Comparison of ENCODE assay signal across 26 cellular contexts in genomic region chr1:162367772-162368171, GRCh38. TPM values are rescaled to one million over a fixed set of nuclear protein-coding genes. Genes with fewer than 3 reads are reported as not detected.
"Had no signal": no experiment of that assay in that cellular context is flagged by ENCODE, and none has a peak within 500 bp of the region (broad histone marks: within the 10 kb centered on the region; RNA-seq: fewer than 3 reads in every experiment).

No MANE protein-coding gene starts in this region.

- H3K36me3 Mint-ChIP-seq: activated CD4-positive, alpha-beta memory T cell treated with anti-CD3 and anti-CD28 coated beads for 36 hours; activated naive CD4-positive, alpha-beta T cell treated with anti-CD3 and anti-CD28 coated beads, Interleukin-2, amount 50 U/mL, for 72 hours; natural killer cell; stimulated activated effector memory CD8-positive, alpha-beta T cell treated with anti-CD3 and anti-CD28 coated beads, Interleukin-12 subunit alpha, Interleukin-12 subunit beta, amount 100 ng/mL, for 72 hours had no signal

- H3K4me1 Mint-ChIP-seq: activated B cell treated with CpG ODN at 0.5 μM for 24 hours had no signal

- H3K4me3 Mint-ChIP-seq: activated B cell treated with CpG ODN at 0.5 μM for 24 hours; activated CD4-positive, alpha-beta memory T cell treated with anti-CD3 and anti-CD28 coated beads for 36 hours; activated T-helper 1 cell treated with anti-CD3 and anti-CD28 coated beads, Interleukin-12 subunit alpha, Interleukin-12 subunit beta, Interleukin-2, Interleukin-4 antibody, amounts not matched to agents 30 ng/mL and 10 ng/mL and 1 ng/mL, durations not matched to agents 14 hours and 24 hours and 36 hours had no signal

- H3K27me3 Mint-ChIP-seq: activated CD4-positive, alpha-beta memory T cell treated with anti-CD3 and anti-CD28 coated beads for 36 hours; progenitor cell of endocrine pancreas had no signal

- H3K27ac ChIP-seq: left ventricle myocardium inferior, thoracic aorta had no signal

- H3K9me3 Mint-ChIP-seq: activated B cell treated with CpG ODN at 0.5 μM for 24 hours; activated CD4-positive, alpha-beta memory T cell treated with anti-CD3 and anti-CD28 coated beads for 36 hours; activated naive CD4-positive, alpha-beta T cell treated with anti-CD3 and anti-CD28 coated beads, Interleukin-2, amount 50 U/mL, for 72 hours; activated T-helper 1 cell treated with anti-CD3 and anti-CD28 coated beads, Interleukin-12 subunit alpha, Interleukin-12 subunit beta, Interleukin-2, Interleukin-4 antibody, amounts not matched to agents 30 ng/mL and 10 ng/mL and 1 ng/mL, durations not matched to agents 14 hours and 24 hours and 36 hours; natural killer cell; stimulated activated effector memory CD8-positive, alpha-beta T cell treated with anti-CD3 and anti-CD28 coated beads, Interleukin-12 subunit alpha, Interleukin-12 subunit beta, amount 100 ng/mL, for 72 hours had no signal

- DNase-seq: activated B cell treated with CpG ODN at 0.5 μM for 24 hours; activated CD4-positive, alpha-beta memory T cell treated with anti-CD3 and anti-CD28 coated beads for 36 hours; activated CD4-positive, alpha-beta T cell treated with anti-CD3 and anti-CD28 coated beads for 4 hours; activated gamma-delta T cell treated with Interleukin-2 at 50 U/mL for 16 hours; activated T-cell treated with anti-CD3 and anti-CD28 coated beads for 4 hours; amniotic stem cell; caudate nucleus; foreskin melanocyte; glutamatergic neuron; kidney; left ventricle myocardium inferior; mesendoderm; natural killer cell; occipital lobe; stimulated activated CD4-positive, alpha-beta T cell treated with anti-CD3 and anti-CD28 coated beads, Interleukin-4, amount 100 ng/mL, for 1 hour; stomach; T-helper 1 cell; T-helper 9 cell had no signal

- H3K36me3 ChIP-seq: left ventricle myocardium inferior, thoracic aorta had no signal

- H3K9me3 ChIP-seq: left ventricle myocardium inferior, stomach, thoracic aorta had no signal

- FAIRE-seq: kidney, small intestine had no signal

- H3K4me3 ChIP-seq: thoracic aorta had no signal

- H3K27me3 ChIP-seq: stomach had no signal

- ATAC-seq: activated naive CD4-positive, alpha-beta T cell treated with anti-CD3 and anti-CD28 coated beads, Interleukin-2, amount 50 U/mL, for 72 hours; stimulated activated effector memory CD8-positive, alpha-beta T cell treated with anti-CD3 and anti-CD28 coated beads, Interleukin-12 subunit alpha, Interleukin-12 subunit beta, amount 100 ng/mL, for 72 hours had no signal

- H3K27ac Mint-ChIP-seq: activated B cell treated with CpG ODN at 0.5 μM for 24 hours; activated CD4-positive, alpha-beta memory T cell treated with anti-CD3 and anti-CD28 coated beads for 36 hours; activated naive CD4-positive, alpha-beta T cell treated with anti-CD3 and anti-CD28 coated beads, Interleukin-2, amount 50 U/mL, for 72 hours; activated T-helper 1 cell treated with anti-CD3 and anti-CD28 coated beads, Interleukin-12 subunit alpha, Interleukin-12 subunit beta, Interleukin-2, Interleukin-4 antibody, amounts not matched to agents 30 ng/mL and 10 ng/mL and 1 ng/mL, durations not matched to agents 14 hours and 24 hours and 36 hours; natural killer cell; progenitor cell of endocrine pancreas; stimulated activated effector memory CD8-positive, alpha-beta T cell treated with anti-CD3 and anti-CD28 coated beads, Interleukin-12 subunit alpha, Interleukin-12 subunit beta, amount 100 ng/mL, for 72 hours had no signal

RNA-seq across cellular contexts. Expression of gene SPATA46, which starts 8.9 kb away (rescaled TPM):
- total RNA-seq: activated B cell treated with CpG ODN at 0.5 μM for 24 hours; activated CD4-positive, alpha-beta memory T cell treated with anti-CD3 and anti-CD28 coated beads for 36 hours; activated naive CD4-positive, alpha-beta T cell treated with anti-CD3 and anti-CD28 coated beads, Interleukin-2, amount 50 U/mL, for 72 hours; activated T-helper 1 cell treated with anti-CD3 and anti-CD28 coated beads, Interleukin-12 subunit alpha, Interleukin-12 subunit beta, Interleukin-2, Interleukin-4 antibody, amounts not matched to agents 30 ng/mL and 10 ng/mL and 1 ng/mL, durations not matched to agents 14 hours and 24 hours and 36 hours; epithelial cell of proximal tubule; kidney; left ventricle myocardium inferior; natural killer cell; occipital lobe; progenitor cell of endocrine pancreas; stomach; thoracic aorta; urinary bladder had no signal
- polyA plus RNA-seq: small intestine, stomach, urinary bladder had no signal

RNA-seq across cellular contexts. Expression of gene C1orf226, which starts 13.8 kb away (rescaled TPM):
- total RNA-seq: activated B cell treated with CpG ODN at 0.5 μM for 24 hours; activated T-helper 1 cell treated with anti-CD3 and anti-CD28 coated beads, Interleukin-12 subunit alpha, Interleukin-12 subunit beta, Interleukin-2, Interleukin-4 antibody, amounts not matched to agents 30 ng/mL and 10 ng/mL and 1 ng/mL, durations not matched to agents 14 hours and 24 hours and 36 hours had no signal

RNA-seq across cellular contexts. Expression of gene SH2D1B, which starts 44.2 kb away (rescaled TPM):
- total RNA-seq: activated B cell treated with CpG ODN at 0.5 μM for 24 hours; activated CD4-positive, alpha-beta memory T cell treated with anti-CD3 and anti-CD28 coated beads for 36 hours; occipital lobe; progenitor cell of endocrine pancreas had no signal
